20 cellular contexts compared by ENCODE assay signal in genomic region chr19:50763521-50763920, GRCh38. TPM values are rescaled to one million over a fixed set of nuclear protein-coding genes. Genes with fewer than 3 reads are reported as not detected.
"Had no signal": no experiment of that assay in that cellular context is flagged by ENCODE, and none has a peak within 500 bp of the region (broad histone marks: within the 10 kb centered on the region; RNA-seq: fewer than 3 reads in every experiment).

No MANE protein-coding gene starts in this region.

RNA-seq across cellular contexts. Expression of gene GPR32, which starts 6.7 kb away (rescaled TPM):
- total RNA-seq: activated naive CD4-positive, alpha-beta T cell treated with anti-CD3 and anti-CD28 coated beads for 36 hours; activated naive CD4-positive, alpha-beta T cell treated with anti-CD3 and anti-CD28 coated beads, Interleukin-2, amount 50 U/mL, for 72 hours; activated naive CD8-positive, alpha-beta T cell treated with anti-CD3 and anti-CD28 coated beads for 36 hours; activated naive CD8-positive, alpha-beta T cell treated with anti-CD3 and anti-CD28 coated beads, Interleukin-2, amount 10 ng/mL, durations not matched to agents 7 days and 5 days; activated T-cell treated with anti-CD3 and anti-CD28 coated beads, Interleukin-2, amount 50 U/mL, for 4 hours; activated T-cell treated with anti-CD3 and anti-CD28 coated beads, Interleukin-2, amount 50 U/mL, for 72 hours; activated T-helper 1 cell treated with anti-CD3 and anti-CD28 coated beads, Interleukin-12 subunit alpha, Interleukin-12 subunit beta, Interleukin-2, Interleukin-4 antibody, amounts not matched to agents 30 ng/mL and 10 ng/mL and 1 ng/mL, durations not matched to agents 14 hours and 24 hours and 36 hours; activated T-helper 17 cell treated with anti-CD3 and anti-CD28 coated beads, Interleukin-2, amount 50 U/mL, for 72 hours; activated T-helper 2 cell treated with anti-CD3 and anti-CD28 coated beads, Interferon-gamma antibody, Interleukin-2, Interleukin-4, amounts not matched to agents 10 μg/mL and 5 μg/mL and 100 μg/mL, durations not matched to agents 14 hours and 24 hours and 36 hours; adrenal gland; aorta; ascending aorta; astrocyte; body of pancreas; breast epithelium; bronchial epithelial cell; cardiac muscle cell; cardiac septum; cerebellum had no signal
- polyA plus RNA-seq: adipose tissue, adrenal gland, aorta, cardiac muscle cell had no signal

RNA-seq across cellular contexts. Expression of gene ACP4, which starts 26.7 kb away (rescaled TPM):
- total RNA-seq: activated naive CD4-positive, alpha-beta T cell treated with anti-CD3 and anti-CD28 coated beads for 36 hours; activated naive CD4-positive, alpha-beta T cell treated with anti-CD3 and anti-CD28 coated beads, Interleukin-2, amount 50 U/mL, for 72 hours; activated naive CD8-positive, alpha-beta T cell treated with anti-CD3 and anti-CD28 coated beads for 36 hours; activated naive CD8-positive, alpha-beta T cell treated with anti-CD3 and anti-CD28 coated beads, Interleukin-2, amount 10 ng/mL, durations not matched to agents 7 days and 5 days; activated T-cell treated with anti-CD3 and anti-CD28 coated beads, Interleukin-2, amount 50 U/mL, for 4 hours; activated T-cell treated with anti-CD3 and anti-CD28 coated beads, Interleukin-2, amount 50 U/mL, for 72 hours; activated T-helper 1 cell treated with anti-CD3 and anti-CD28 coated beads, Interleukin-12 subunit alpha, Interleukin-12 subunit beta, Interleukin-2, Interleukin-4 antibody, amounts not matched to agents 30 ng/mL and 10 ng/mL and 1 ng/mL, durations not matched to agents 14 hours and 24 hours and 36 hours; activated T-helper 17 cell treated with anti-CD3 and anti-CD28 coated beads, Interleukin-2, amount 50 U/mL, for 72 hours; activated T-helper 2 cell treated with anti-CD3 and anti-CD28 coated beads, Interferon-gamma antibody, Interleukin-2, Interleukin-4, amounts not matched to agents 10 μg/mL and 5 μg/mL and 100 μg/mL, durations not matched to agents 14 hours and 24 hours and 36 hours; adrenal gland; aorta; ascending aorta; astrocyte; body of pancreas; breast epithelium; bronchial epithelial cell; cardiac muscle cell; cardiac septum; cerebellum had no signal
- polyA plus RNA-seq: adipose tissue, adrenal gland, aorta had no signal

RNA-seq across cellular contexts. Expression of gene CLEC11A, which starts 40.4 kb away (rescaled TPM):
- total RNA-seq: ascending aorta, astrocyte had no signal

RNA-seq across cellular contexts. Expression of gene SHANK1, which starts 43.9 kb away (rescaled TPM):
- total RNA-seq: activated naive CD4-positive, alpha-beta T cell treated with anti-CD3 and anti-CD28 coated beads for 36 hours; activated naive CD8-positive, alpha-beta T cell treated with anti-CD3 and anti-CD28 coated beads, Interleukin-2, amount 10 ng/mL, durations not matched to agents 7 days and 5 days; activated T-helper 1 cell treated with anti-CD3 and anti-CD28 coated beads, Interleukin-12 subunit alpha, Interleukin-12 subunit beta, Interleukin-2, Interleukin-4 antibody, amounts not matched to agents 30 ng/mL and 10 ng/mL and 1 ng/mL, durations not matched to agents 14 hours and 24 hours and 36 hours; activated T-helper 17 cell treated with anti-CD3 and anti-CD28 coated beads, Interleukin-2, amount 50 U/mL, for 72 hours; activated T-helper 2 cell treated with anti-CD3 and anti-CD28 coated beads, Interferon-gamma antibody, Interleukin-2, Interleukin-4, amounts not matched to agents 10 μg/mL and 5 μg/mL and 100 μg/mL, durations not matched to agents 14 hours and 24 hours and 36 hours; astrocyte; bronchial epithelial cell had no signal
